Comparison of ENCODE assay signal across 5 cellular contexts in the genomic region with DNA sequence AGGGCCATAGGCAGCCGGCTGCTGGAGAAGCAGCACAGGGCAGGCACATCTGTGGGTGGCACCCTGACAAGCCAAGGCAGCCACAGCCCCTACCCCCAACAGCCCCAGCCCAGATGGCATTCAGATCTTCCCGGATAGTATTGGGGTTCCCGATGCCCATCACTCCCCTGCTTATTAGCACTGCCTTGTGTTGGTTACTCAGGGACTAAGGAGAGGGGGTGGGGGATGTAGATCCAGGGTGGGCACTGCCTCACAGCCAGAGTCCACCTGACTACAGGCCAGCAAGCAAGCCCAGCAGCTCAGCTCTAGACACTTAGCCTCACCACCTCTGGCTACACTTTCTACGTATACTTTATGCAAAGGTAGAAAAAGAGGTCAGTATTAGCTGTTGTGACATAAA. TPM values are rescaled to one million over a fixed set of nuclear protein-coding genes. Genes with fewer than 3 reads are reported as not detected.
"Had no signal": no experiment of that assay in that cellular context is flagged by ENCODE, and none has a peak within 500 bp of the region (broad histone marks: within the 10 kb centered on the region; RNA-seq: fewer than 3 reads in every experiment).

No MANE protein-coding gene starts in this region.

RNA-seq across cellular contexts. Expression of a gene that starts 30.7 kb away (rescaled TPM):
- total RNA-seq: GM23248, GM23338, H1, H9, HFFc6 had no signal
